ENCODE assay signal across 12 cellular contexts in genomic region chr5:166370928-166371690, GRCh38.
A peak's percentile ranks its signal among the peaks of the same experiment; 100 is the strongest.
DNase-seq lines count a peak whose midpoint lies in the region; ATAC-seq and TF ChIP-seq lines count a peak whose summit lies in the region.
"Had no signal": no experiment of that assay in that cellular context is flagged by ENCODE, and none has a peak within 500 bp of the region (broad histone marks: within the 10 kb centered on the region; RNA-seq: fewer than 3 reads in every experiment).

No MANE protein-coding gene starts in this region.

- 56 to 61% (median 57%) methylated on average over 6 of the region's 6 CpGs for WGBS in psoas muscle, 3 donors
- WGBS in endodermal cell (ENCODE audit: insufficient coverage in 1 of 2, insufficient read length in 1 of 2), 2 experiments, result 92 to 96% methylated on average over 5 to 6 of the region's 6 CpGs

- peaks cover 7% of the 10 kb centered on the region for H3K9me3 Mint-ChIP-seq in stimulated activated effector memory CD8-positive, alpha-beta T cell treated with anti-CD3 and anti-CD28 coated beads, Interleukin-12 subunit alpha, Interleukin-12 subunit beta, amount 100 ng/mL, for 72 hours
- H3K9me3 Mint-ChIP-seq in endodermal cell (no peaks in the 10 kb centered on the region), neural progenitor cell (no peaks in the 10 kb centered on the region)

- H3K27me3 ChIP-seq in DND-41 (ENCODE audit: insufficient read depth, low read length, poor library complexity) (no peaks in the 10 kb centered on the region), brain microvascular endothelial cell (replicated peaks) (no peaks in the 10 kb centered on the region), psoas muscle (ENCODE audit: insufficient read depth in 3 of 3, low read length in 2 of 3) (no peaks in the 10 kb centered on the region), endodermal cell (ENCODE audit: control insufficient read depth, insufficient read depth, low read length, poor library complexity, severe bottlenecking) (no peaks in the 10 kb centered on the region), neural progenitor cell (no peaks in the 10 kb centered on the region)

- H3K4me1 ChIP-seq in DND-41 (ENCODE audit: insufficient read depth, low read length) (peaks cover 35% of the 10 kb centered on the region), psoas muscle (no peaks in the 10 kb centered on the region), endodermal cell (ENCODE audit: control insufficient read depth, insufficient read depth, low read length) (peaks cover 9% of the 10 kb centered on the region), neural progenitor cell (peaks cover 43% of the 10 kb centered on the region)

- intact Hi-C loops in psoas muscle (cut with DNase I), result no loop called here

- H3K4me3 ChIP-seq in DND-41 (ENCODE audit: low read depth in 1 of 2, low read length in 2 of 2), result peak overlapping the region; percentile 22 to 56; a peak in 3 of 4 replicates
- H3K4me3 ChIP-seq in brain microvascular endothelial cell (ENCODE audit: low read depth, low read length), result peak overlapping the region; percentile 32
- peak overlapping the region; percentile 49 for H3K4me3 ChIP-seq in psoas muscle
- H3K4me3 ChIP-seq in endodermal cell (ENCODE audit: low read length), result no peak overlapping the region
- no peak overlapping the region for H3K4me3 ChIP-seq in neural progenitor cell

- peak overlapping the region; percentile 72 for H3K4me2 ChIP-seq in DND-41 (ENCODE audit: insufficient read depth, low read length)
- H3K4me2 ChIP-seq in neural progenitor cell, result no peak overlapping the region

- no peaks in the 10 kb centered on the region for H4K20me1 ChIP-seq in DND-41 (ENCODE audit: insufficient read depth, low read length)
- H4K20me1 ChIP-seq in neural progenitor cell (ENCODE audit: low read depth), result no peaks in the 10 kb centered on the region

- H3K27me3 Mint-ChIP-seq in endodermal cell (ENCODE audit: insufficient read depth) (peaks cover 8% of the 10 kb centered on the region), neural progenitor cell (ENCODE audit: insufficient read depth, low read depth) (peaks cover 3% of the 10 kb centered on the region)

- TF ChIP-seq CTCF in DND-41 (IDR thresholded peaks at IDR 0.05; ENCODE audit: borderline replicate concordance, extremely low read depth, low read length, poor library complexity, severe bottlenecking), result peak; percentile 17
- no peak for TF ChIP-seq CTCF in brain microvascular endothelial cell (IDR thresholded peaks at IDR 0.05; ENCODE audit: low read depth, low read length, missing control alignments)
- no peak for TF ChIP-seq CTCF in psoas muscle (IDR thresholded peaks at IDR 0.05)
- no peak for TF ChIP-seq CTCF in endodermal cell (conservative IDR thresholded peaks at IDR 0.05)
- no peak for TF ChIP-seq CTCF in neural progenitor cell (IDR thresholded peaks at IDR 0.05)

- H3K4me3 Mint-ChIP-seq in stimulated activated effector memory CD8-positive, alpha-beta T cell treated with anti-CD3 and anti-CD28 coated beads, Interleukin-12 subunit alpha, Interleukin-12 subunit beta, amount 100 ng/mL, for 72 hours, result no peak overlapping the region
- H3K4me3 Mint-ChIP-seq in endodermal cell, result no peak overlapping the region
- no peak overlapping the region for H3K4me3 Mint-ChIP-seq in neural progenitor cell

- no peak for DNase-seq in DND-41
- peak; percentile 8 for DNase-seq in NAMALWA (ENCODE audit: low spot score)
- no peak for DNase-seq in brain microvascular endothelial cell
- no peak for DNase-seq in psoas muscle
- no peak for DNase-seq in stimulated activated effector memory CD8-positive, alpha-beta T cell treated with anti-CD3 and anti-CD28 coated beads, Interleukin-12 subunit alpha, Interleukin-12 subunit beta, amount 100 ng/mL, for 72 hours (ENCODE audit: low spot score in 2 of 2)
- no peak for DNase-seq in endodermal cell
- DNase-seq in neural progenitor cell (ENCODE audit: low spot score), result no peak
- DNase-seq: activated CD4-positive, alpha-beta T cell treated with anti-CD3 and anti-CD28 coated beads for 1 hour; caudate nucleus; KG1 had no signal

- no peaks in the 10 kb centered on the region for H3K9me3 ChIP-seq in DND-41 (ENCODE audit: insufficient read depth, low read length, severe bottlenecking)
- H3K9me3 ChIP-seq in psoas muscle, result no peaks in the 10 kb centered on the region
- H3K9me3 ChIP-seq in endodermal cell (ENCODE audit: control insufficient read depth, low read length), result no peaks in the 10 kb centered on the region
- H3K9me3 ChIP-seq in neural progenitor cell (ENCODE audit: low read depth), result no peaks in the 10 kb centered on the region

- peaks cover 24% of the 10 kb centered on the region for H3F3A ChIP-seq in neural progenitor cell (ENCODE audit: low read depth)

- H3K36me3 ChIP-seq in DND-41 (ENCODE audit: insufficient read depth, low read length) (no peaks in the 10 kb centered on the region), brain microvascular endothelial cell (replicated peaks) (no peaks in the 10 kb centered on the region), psoas muscle (ENCODE audit: insufficient read depth in 1 of 2, low read depth in 1 of 2) (no peaks in the 10 kb centered on the region), endodermal cell (ENCODE audit: control insufficient read depth, insufficient read depth, low read length) (no peaks in the 10 kb centered on the region), neural progenitor cell (no peaks in the 10 kb centered on the region)

- no peak overlapping the region for H3K27ac Mint-ChIP-seq in stimulated activated effector memory CD8-positive, alpha-beta T cell treated with anti-CD3 and anti-CD28 coated beads, Interleukin-12 subunit alpha, Interleukin-12 subunit beta, amount 100 ng/mL, for 72 hours
- H3K27ac Mint-ChIP-seq in endodermal cell (no peak overlapping the region), neural progenitor cell (no peak overlapping the region)

- in situ Hi-C loops in brain microvascular endothelial cell (cut with HindIII; ENCODE audit: low pct_ligation_motif_present, low sequenced_read_pairs), result no loop called here

- H2AFZ ChIP-seq in DND-41 (ENCODE audit: low read depth, low read length), result peak overlapping the region; percentile 72
- H2AFZ ChIP-seq in neural progenitor cell (replicated peaks), result no peak overlapping the region

- H3K27ac ChIP-seq in DND-41 (ENCODE audit: low read length) (peak overlapping the region; percentile 81), brain microvascular endothelial cell (peak overlapping the region; percentile 30), psoas muscle (no peak overlapping the region), endodermal cell (ENCODE audit: low read depth, low read length) (no peak overlapping the region), neural progenitor cell (no peak overlapping the region)

- H3K9ac ChIP-seq in DND-41 (ENCODE audit: low read depth, low read length), result peak overlapping the region; percentile 53
- no peak overlapping the region for H3K9ac ChIP-seq in endodermal cell (ENCODE audit: extremely low read depth, low read length, poor library complexity, severe bottlenecking)
- no peak overlapping the region for H3K9ac ChIP-seq in neural progenitor cell

- H3K79me2 ChIP-seq in DND-41 (ENCODE audit: insufficient read depth, low read length) (no peaks in the 10 kb centered on the region), neural progenitor cell (ENCODE audit: low read depth) (no peaks in the 10 kb centered on the region)

- H3K36me3 Mint-ChIP-seq in stimulated activated effector memory CD8-positive, alpha-beta T cell treated with anti-CD3 and anti-CD28 coated beads, Interleukin-12 subunit alpha, Interleukin-12 subunit beta, amount 100 ng/mL, for 72 hours, result no peaks in the 10 kb centered on the region
- no peaks in the 10 kb centered on the region for H3K36me3 Mint-ChIP-seq in endodermal cell (ENCODE audit: low read depth)
- H3K36me3 Mint-ChIP-seq in neural progenitor cell, result no peaks in the 10 kb centered on the region

- H3K4me1 Mint-ChIP-seq in stimulated activated effector memory CD8-positive, alpha-beta T cell treated with anti-CD3 and anti-CD28 coated beads, Interleukin-12 subunit alpha, Interleukin-12 subunit beta, amount 100 ng/mL, for 72 hours, result no peaks in the 10 kb centered on the region
- H3K4me1 Mint-ChIP-seq in endodermal cell, result peaks cover 31% of the 10 kb centered on the region
- H3K4me1 Mint-ChIP-seq in neural progenitor cell, result peaks cover 13% of the 10 kb centered on the region

- ATAC-seq in DND-41 (ENCODE audit: insufficient read depth, low read depth), result peak; percentile 94
- no peak for ATAC-seq in psoas muscle
- no peak for ATAC-seq in stimulated activated effector memory CD8-positive, alpha-beta T cell treated with anti-CD3 and anti-CD28 coated beads, Interleukin-12 subunit alpha, Interleukin-12 subunit beta, amount 100 ng/mL, for 72 hours
- no peak for ATAC-seq in HG02588 (IDR thresholded peaks at IDR 0.05; ENCODE audit: unreplicated experiment)
- ATAC-seq: HCT116 had no signal

Comparison
In these comparisons a context has a peak if more than half of its experiments do, and no peak if none do; other contexts are left out.
1. H3K27ac ChIP-seq: peak in DND-41 (single experiment) and brain microvascular endothelial cell (single experiment); none in psoas muscle (single experiment), endodermal cell (single experiment) and neural progenitor cell (single experiment).
2. H3K4me3 ChIP-seq: peak in DND-41 (2 of 2), brain microvascular endothelial cell (single experiment) and psoas muscle (single experiment); none in endodermal cell (single experiment) and neural progenitor cell (single experiment).